14 cellular contexts compared by ENCODE assay signal in the genomic region with DNA sequence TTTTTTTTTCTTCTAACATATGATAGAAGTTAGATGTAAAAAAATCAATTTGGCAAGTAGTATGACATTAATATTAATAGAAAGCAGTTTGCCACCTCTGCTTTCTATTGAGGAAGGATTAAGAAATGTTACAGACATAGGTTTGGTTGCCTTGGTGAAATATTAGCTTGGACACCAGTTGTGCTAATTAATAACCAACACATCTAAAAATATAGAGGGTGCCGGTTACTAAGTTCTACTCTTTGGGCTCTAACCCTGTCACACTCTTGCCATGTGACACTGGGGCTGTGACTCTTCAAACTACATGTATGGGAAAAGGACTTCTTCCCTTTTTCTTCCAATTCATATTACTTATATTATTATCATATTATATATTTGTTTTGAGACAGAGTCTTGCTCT.
DNase-seq lines count a peak whose midpoint lies in the region; ATAC-seq and TF ChIP-seq lines count a peak whose summit lies in the region.
"Had no signal": no experiment of that assay in that cellular context is flagged by ENCODE, and none has a peak within 500 bp of the region (broad histone marks: within the 10 kb centered on the region; RNA-seq: fewer than 3 reads in every experiment).

No MANE protein-coding gene starts in this region.

- intact Hi-C loops in left ventricle myocardium superior (cut with micrococcal nuclease), result no loop called here
- intact Hi-C loops in thyroid gland (cut with DNase I), result no loop called here

- no peaks in the 10 kb centered on the region for H3K27me3 ChIP-seq in thyroid gland

- no peak overlapping the region for H3K27ac ChIP-seq in thyroid gland
- H3K27ac ChIP-seq: WERI-Rb-1 had no signal

- ATAC-seq in GM18517 (IDR thresholded peaks at IDR 0.05; ENCODE audit: unreplicated experiment), result peak; percentile 37
- peak; percentile 42 for ATAC-seq in GM19467 (IDR thresholded peaks at IDR 0.05; ENCODE audit: unreplicated experiment)
- peak; percentile 32 for ATAC-seq in HG02763 (IDR thresholded peaks at IDR 0.05; ENCODE audit: unreplicated experiment)
- ATAC-seq in HG03432 (IDR thresholded peaks at IDR 0.05; ENCODE audit: unreplicated experiment), result peak; percentile 54
- no peak for ATAC-seq in left ventricle myocardium superior
- ATAC-seq: HepG2, right cardiac atrium had no signal

- WGBS in thyroid gland, 2 donors, result 88 to 91% methylated on average over 1 of the region's 1 CpG

- H3K4me1 ChIP-seq in thyroid gland, result peaks cover 3 to 9% of the 10 kb centered on the region in 2 donors

- no peaks in the 10 kb centered on the region for H3K9me3 ChIP-seq in thyroid gland

- no peaks in the 10 kb centered on the region for H3K36me3 ChIP-seq in thyroid gland
- H3K36me3 ChIP-seq: WERI-Rb-1 had no signal

- DNase-seq in NCI-H446 treated with DMSO at 0.1 percent for 48 hours (lab: John Stamatoyannopoulos, UW) (no peak), left ventricle myocardium superior (no peak), 8988T (no peak), thyroid gland (no peak)
- DNase-seq: COR-L47, midbrain, NCI-H774, right cardiac atrium, WERI-Rb-1 had no signal

- TF ChIP-seq CTCF in thyroid gland (IDR thresholded peaks at IDR 0.05), result no peak

- H3K4me3 ChIP-seq in thyroid gland (replicated peaks in 1 of 3), result no peak overlapping the region

- no peak for TF ChIP-seq POLR2A in thyroid gland (IDR thresholded peaks at IDR 0.05)
